In genomic region chr15:60370804-60371700, GRCh38 we compare ENCODE assay signal across 8 cellular contexts. TPM values are rescaled to one million over a fixed set of nuclear protein-coding genes. Genes with fewer than 3 reads are reported as not detected.
DNase-seq lines count a peak whose midpoint lies in the region; ATAC-seq, FAIRE-seq and TF ChIP-seq lines count a peak whose summit lies in the region.

No MANE protein-coding gene starts in this region.

- H3K9me3 ChIP-seq in colonic mucosa: no peaks in the 10 kb centered on the region
- H3K9me3 ChIP-seq in mesodermal cell (ENCODE audit: control insufficient read depth, low read length): no peaks in the 10 kb centered on the region

- TF ChIP-seq CTCF in colonic mucosa (IDR thresholded peaks at IDR 0.05) (no peak), D721Med (IDR thresholded peaks at IDR 0.05; ENCODE audit: insufficient read depth, missing control alignments) (no peak)

- ATAC-seq in HG02840 (IDR thresholded peaks at IDR 0.05; ENCODE audit: low FRiP score, unreplicated experiment): no peak

- no peaks in the 10 kb centered on the region for H3K27me3 ChIP-seq in colonic mucosa

- H3K4me3 ChIP-seq in colonic mucosa (no peak overlapping the region), mesodermal cell (ENCODE audit: extremely low read depth, insufficient read depth, low read length, poor library complexity, severe bottlenecking) (no peak overlapping the region)

- DNase-seq in DMS53 treated with DMSO at 0.1 percent for 48 hours (lab: John Stamatoyannopoulos, UW; ENCODE audit: unreplicated experiment) (peak; percentile 9), NCI-H226 (peak; percentile 100), colonic mucosa (peak; percentile 79), head of caudate nucleus (no peak), D721Med (ENCODE audit: insufficient read length, low spot score) (no peak)
- no peak for DNase-seq in NK-92 treated with Interleukin-12 subunit alpha and Interleukin-12 subunit beta, amount 100 ng/mL, for 24 hours (lab: John Stamatoyannopoulos, UW)

- H3K9ac ChIP-seq in colonic mucosa (ENCODE audit: low read depth in 2 of 2, low read length in 2 of 2): peak overlapping the region in 1 of 2 donors; percentile 78

- H3K36me3 ChIP-seq in colonic mucosa: no peaks in the 10 kb centered on the region
- H3K36me3 ChIP-seq in mesodermal cell (ENCODE audit: control insufficient read depth, insufficient read depth, low read length): peaks cover 64% of the 10 kb centered on the region

- H3K4me1 ChIP-seq in colonic mucosa (peaks cover 21% of the 10 kb centered on the region), mesodermal cell (ENCODE audit: control insufficient read depth, insufficient read depth, low read length, poor library complexity, severe bottlenecking) (peaks cover 70% of the 10 kb centered on the region)

- WGBS in mesodermal cell (ENCODE audit: insufficient coverage in 2 of 2), 2 experiments: 83 to 93% methylated on average over 6 to 7 of the region's 13 CpGs

- FAIRE-seq in D721Med (lab: Jason Lieb, UNC): no peak

- intact Hi-C loops in colonic mucosa (cut with DNase I): no loop called here
- intact Hi-C loops in head of caudate nucleus (cut with DNase I): no loop called here

- H3K27ac ChIP-seq in colonic mucosa: peak overlapping the region; percentile 75
- peak overlapping the region; percentile 93 for H3K27ac ChIP-seq in mesodermal cell (ENCODE audit: low read depth, low read length, severe bottlenecking)

RNA-seq across cellular contexts. Expression of gene ANXA2, which starts 26.7 kb away (rescaled TPM):
- total RNA-seq in colonic mucosa: 100 to 1,000 TPM; 813 to 816 TPM
- 1,317 TPM for polyA plus RNA-seq in mesodermal cell (2013, experiment 1 of 2)
- polyA plus RNA-seq in mesodermal cell (2013, experiment 2 of 2): 1,257 TPM

Comparison
In these comparisons a context has a peak if more than half of its experiments do, and no peak if none do; other contexts are left out.
1. DNase-seq: peak in DMS53 treated with DMSO at 0.1 percent for 48 hours (single experiment), NCI-H226 (single experiment) and colonic mucosa (single experiment); none in head of caudate nucleus (0 of 42), NK-92 treated with Interleukin-12 subunit alpha and Interleukin-12 subunit beta, amount 100 ng/mL, for 24 hours (single experiment) and D721Med (single experiment).